Comparison of ENCODE assay signal across 8 cellular contexts in the genomic region with DNA sequence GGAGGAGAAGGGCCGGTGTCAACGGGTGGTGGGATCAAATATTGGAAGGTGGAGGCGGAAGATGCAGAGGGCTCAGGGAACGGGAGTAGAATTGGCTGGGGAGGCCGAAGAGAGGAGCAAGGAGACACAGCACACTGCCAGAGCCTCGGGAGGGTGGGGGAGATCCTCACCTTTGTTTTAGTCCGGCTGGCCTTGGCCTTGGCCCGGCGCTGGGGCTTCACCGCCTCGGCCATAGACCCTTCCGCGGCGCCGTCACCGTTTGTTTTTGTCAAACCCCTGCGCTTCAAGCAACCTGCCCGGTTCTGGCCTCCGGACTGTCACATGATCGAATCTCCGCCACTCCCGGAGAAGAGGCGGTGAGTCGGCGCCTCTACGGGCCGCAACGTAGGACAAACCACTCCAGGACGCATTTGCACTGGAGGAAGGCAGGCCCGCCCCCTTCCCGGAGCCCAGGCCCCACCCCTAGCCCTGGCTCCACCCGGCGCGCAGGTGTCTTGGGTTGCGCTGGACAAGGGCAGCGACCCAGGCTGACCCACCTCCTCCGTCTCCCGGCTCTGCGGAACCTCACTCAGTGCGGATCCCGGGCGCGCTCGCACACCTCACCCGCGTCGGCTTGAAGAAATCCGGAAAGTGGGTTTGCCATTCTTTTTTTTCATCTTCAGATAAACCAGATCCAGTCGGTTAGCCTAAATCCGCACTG. TPM values are rescaled to one million over a fixed set of nuclear protein-coding genes. Genes with fewer than 3 reads are reported as not detected.
DNase-seq lines count a peak whose midpoint lies in the region; ATAC-seq and TF ChIP-seq lines count a peak whose summit lies in the region.

A gene with protein sequence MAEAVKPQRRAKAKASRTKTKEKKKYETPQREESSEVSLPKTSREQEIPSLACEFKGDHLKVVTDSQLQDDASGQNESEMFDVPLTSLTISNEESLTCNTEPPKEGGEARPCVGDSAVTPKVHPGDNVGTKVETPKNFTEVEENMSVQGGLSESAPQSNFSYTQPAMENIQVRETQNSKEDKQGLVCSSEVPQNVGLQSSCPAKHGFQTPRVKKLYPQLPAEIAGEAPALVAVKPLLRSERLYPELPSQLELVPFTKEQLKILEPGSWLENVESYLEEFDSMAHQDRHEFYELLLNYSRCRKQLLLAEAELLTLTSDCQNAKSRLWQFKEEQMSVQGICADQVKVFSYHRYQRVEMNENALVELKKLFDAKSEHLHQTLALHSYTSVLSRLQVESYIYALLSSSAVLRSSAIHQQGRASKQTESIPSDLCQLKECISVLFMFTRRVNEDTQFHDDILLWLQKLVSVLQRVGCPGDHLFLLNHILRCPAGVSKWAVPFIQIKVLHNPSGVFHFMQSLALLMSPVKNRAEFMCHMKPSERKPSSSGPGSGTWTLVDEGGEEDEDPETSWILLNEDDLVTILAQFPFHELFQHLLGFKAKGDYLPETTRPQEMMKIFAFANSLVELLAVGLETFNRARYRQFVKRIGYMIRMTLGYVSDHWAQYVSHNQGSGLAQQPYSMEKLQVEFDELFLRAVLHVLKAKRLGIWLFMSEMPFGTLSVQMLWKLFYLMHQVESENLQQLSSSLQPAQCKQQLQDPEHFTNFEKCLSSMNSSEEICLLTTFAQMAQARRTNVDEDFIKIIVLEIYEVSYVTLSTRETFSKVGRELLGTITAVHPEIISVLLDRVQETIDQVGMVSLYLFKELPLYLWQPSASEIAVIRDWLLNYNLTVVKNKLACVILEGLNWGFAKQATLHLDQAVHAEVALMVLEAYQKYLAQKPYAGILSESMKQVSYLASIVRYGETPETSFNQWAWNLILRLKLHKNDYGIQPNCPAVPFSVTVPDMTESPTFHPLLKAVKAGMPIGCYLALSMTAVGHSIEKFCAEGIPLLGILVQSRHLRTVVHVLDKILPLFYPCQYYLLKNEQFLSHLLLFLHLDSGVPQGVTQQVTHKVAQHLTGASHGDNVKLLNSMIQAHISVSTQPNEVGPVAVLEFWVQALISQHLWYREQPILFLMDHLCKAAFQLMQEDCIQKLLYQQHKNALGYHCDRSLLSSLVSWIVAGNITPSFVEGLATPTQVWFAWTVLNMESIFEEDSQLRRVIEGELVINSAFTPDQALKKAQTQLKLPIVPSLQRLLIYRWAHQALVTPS (N-terminal part only) (minus strand): TSS at position 323 of the 700 bp plus-strand sequence. CDS start 90 bp downstream, at position 233.

- no peaks in the 10 kb centered on the region for H3K27me3 Mint-ChIP-seq in activated B cell treated with CpG ODN at 0.5 μM for 24 hours

- H3K9me3 Mint-ChIP-seq in activated B cell treated with CpG ODN at 0.5 μM for 24 hours = no peaks in the 10 kb centered on the region

- H3K4me3 Mint-ChIP-seq in activated B cell treated with CpG ODN at 0.5 μM for 24 hours = peak within 1 kb of the TSS; percentile 98

- TF ChIP-seq CTCF in AG09319 (IDR thresholded peaks at IDR 0.05; ENCODE audit: low read depth, low read length) (no peak), activated B cell treated with CpG ODN at 0.5 μM for 24 hours (IDR thresholded peaks at IDR 0.05) (no peak)

- peaks cover 25% of the 10 kb centered on the region for H3K36me3 Mint-ChIP-seq in activated B cell treated with CpG ODN at 0.5 μM for 24 hours (ENCODE audit: low read depth)

- H3K4me1 Mint-ChIP-seq in activated B cell treated with CpG ODN at 0.5 μM for 24 hours = peaks cover 42% of the 10 kb centered on the region

- POLR2A ChIA-PET in activated B cell treated with CpG ODN at 0.5 μM for 24 hours (lab: Charles Lee) = no interaction called here

- peak within 1 kb of the TSS; percentile 87 for H3K27ac Mint-ChIP-seq in activated B cell treated with CpG ODN at 0.5 μM for 24 hours

- H3K27ac ChIP-seq in caudate nucleus (ENCODE audit: low read depth, low read length) = peak within 1 kb of the TSS; percentile 52

- intact Hi-C loops in activated B cell treated with CpG ODN at 0.5 μM for 24 hours (cut with micrococcal nuclease) = loop anchor here (1.0 to 10.0 kb wide), 11 partner anchors 56 to 1965 kb away; a partner anchor contains a TSS

- CTCF ChIA-PET in activated B cell treated with CpG ODN at 0.5 μM for 24 hours (lab: Charles Lee) = no interaction called here

- ATAC-seq in GM19025 (IDR thresholded peaks at IDR 0.05; ENCODE audit: low read depth, unreplicated experiment) = peak; percentile 97
- ATAC-seq in HG03280 (IDR thresholded peaks at IDR 0.05; ENCODE audit: unreplicated experiment) = peak; percentile 98
- ATAC-seq in activated B cell treated with CpG ODN at 0.5 μM for 24 hours (ENCODE audit: low read depth) = peak; percentile 100

- DNase-seq in AG09319 (ENCODE audit: extremely low read depth, low read depth) (peak; percentile 78), NCI-H345 (lab: John Stamatoyannopoulos, UW) (peak; percentile 96), activated B cell treated with CpG ODN at 0.5 μM for 24 hours (peak; percentile 88), caudate nucleus (lab: John Stamatoyannopoulos, UW) (peak; percentile 57 to 97 (median 90)), inferior parietal cortex (ENCODE audit: extremely low spot score) (peak; percentile 94), smooth muscle cell of the brain vasculature (ENCODE audit: low read depth, low spot score) (peak; percentile 87)

RNA-seq across cellular contexts. Expression of the gene that starts here (rescaled TPM):
- 34.2 and 38.3 TPM in 2 replicates for total RNA-seq in activated B cell treated with CpG ODN at 0.5 μM for 24 hours

Comparison
In these comparisons a context has a peak if more than half of its experiments do, and no peak if none do; other contexts are left out.
1. Peak in every context shown above with its lines: DNase-seq, ATAC-seq and H3K27ac ChIP-seq.